ENCODE assay signal across 13 cellular contexts in the genomic region with DNA sequence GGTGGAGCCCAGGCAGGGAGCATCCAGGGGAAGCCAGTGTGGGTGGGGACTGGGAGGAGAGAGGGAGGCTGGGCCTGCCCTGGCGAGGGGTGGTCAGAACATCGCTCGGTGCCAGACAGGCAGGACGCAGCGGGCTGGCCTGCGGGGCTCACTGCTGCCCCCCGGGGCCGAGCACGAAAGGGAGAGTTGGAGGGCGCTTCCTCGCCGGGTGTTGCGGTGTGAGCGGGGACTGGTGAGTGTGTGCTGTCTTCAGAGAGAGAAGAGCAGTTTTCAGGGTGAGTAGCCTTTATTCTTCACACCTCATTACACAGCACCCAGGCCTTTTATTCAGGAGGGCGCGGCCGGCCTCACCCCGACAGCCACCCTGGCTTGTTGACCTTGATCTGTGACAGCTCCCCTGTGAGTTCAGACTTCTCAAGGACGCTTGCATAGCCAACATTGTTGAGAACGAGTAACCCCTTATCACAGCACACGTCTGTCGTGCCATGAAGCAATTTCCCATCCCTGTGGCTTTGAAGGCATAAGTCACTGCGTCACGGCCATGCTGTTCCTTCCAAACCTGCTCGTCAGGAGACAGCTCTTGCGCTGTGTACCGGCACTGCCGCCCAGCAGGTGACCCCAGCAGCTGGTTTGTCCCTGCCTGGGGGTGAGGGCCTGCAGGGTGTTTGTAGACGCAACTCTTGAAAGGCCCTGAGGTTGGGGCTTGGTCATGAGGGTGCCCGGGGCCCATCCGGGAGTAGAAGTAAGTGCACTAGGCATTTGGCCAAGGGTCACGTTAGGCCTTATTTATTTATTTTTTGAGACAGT. TPM values are rescaled to one million over a fixed set of nuclear protein-coding genes. Genes with fewer than 3 reads are reported as not detected.
DNase-seq lines count a peak whose midpoint lies in the region; ATAC-seq, FAIRE-seq and TF ChIP-seq lines count a peak whose summit lies in the region.
"Had no signal": no experiment of that assay in that cellular context is flagged by ENCODE, and none has a peak within 500 bp of the region (broad histone marks: within the 10 kb centered on the region; RNA-seq: fewer than 3 reads in every experiment).

No MANE protein-coding gene starts in this region.

- H3K4me3 Mint-ChIP-seq in CD4-positive, alpha-beta memory T cell: peak overlapping the region in 1 of 8 donors; percentile 15
- H3K4me3 Mint-ChIP-seq: activated naive CD8-positive, alpha-beta T cell treated with anti-CD3 and anti-CD28 coated beads, Interleukin-2, amount 50 U/mL, for 24 hours; CD8-positive, alpha-beta T cell had no signal

- peaks cover 0 to 10% of the 10 kb centered on the region in 2 donors for H3K36me3 Mint-ChIP-seq in CD4-positive, alpha-beta memory T cell

- H3K36me3 ChIP-seq in pancreas: no peaks in the 10 kb centered on the region
- H3K36me3 ChIP-seq in CD4-positive, alpha-beta memory T cell (ENCODE audit: insufficient read depth, low read length): no peaks in the 10 kb centered on the region
- H3K36me3 ChIP-seq: heart left ventricle had no signal

- H3K27ac Mint-ChIP-seq in CD4-positive, alpha-beta memory T cell: no peak overlapping the region
- H3K27ac Mint-ChIP-seq: activated naive CD8-positive, alpha-beta T cell treated with anti-CD3 and anti-CD28 coated beads, Interleukin-2, amount 50 U/mL, for 24 hours; CD8-positive, alpha-beta T cell had no signal

- peaks cover 1 to 4% (median 4%) of the 10 kb centered on the region in 4 donors for H3K4me1 Mint-ChIP-seq in CD4-positive, alpha-beta memory T cell
- H3K4me1 Mint-ChIP-seq: activated naive CD8-positive, alpha-beta T cell treated with anti-CD3 and anti-CD28 coated beads, Interleukin-2, amount 50 U/mL, for 24 hours had no signal

- FAIRE-seq in pancreas (lab: Jason Lieb, UNC): no peak
- FAIRE-seq: TTC549 had no signal

- H3K27me3 Mint-ChIP-seq in CD4-positive, alpha-beta memory T cell: no peaks in the 10 kb centered on the region
- H3K27me3 Mint-ChIP-seq: activated naive CD8-positive, alpha-beta T cell treated with anti-CD3 and anti-CD28 coated beads, Interleukin-2, amount 50 U/mL, for 24 hours had no signal

- H3K4me1 ChIP-seq in pancreas: peaks cover 0 to 20% (median 0%) of the 10 kb centered on the region in 3 donors
- H3K4me1 ChIP-seq in CD4-positive, alpha-beta memory T cell (ENCODE audit: insufficient read depth, low read length): no peaks in the 10 kb centered on the region

- CTCF ChIA-PET in CD4-positive, alpha-beta memory T cell (lab: Charles Lee; ENCODE audit: partially characterized antibody): no interaction called here

- peaks cover 0 to 2% (median 0%) of the 10 kb centered on the region in 8 donors for H3K9me3 Mint-ChIP-seq in CD4-positive, alpha-beta memory T cell
- H3K9me3 Mint-ChIP-seq: activated naive CD8-positive, alpha-beta T cell treated with anti-CD3 and anti-CD28 coated beads, Interleukin-2, amount 50 U/mL, for 24 hours; CD8-positive, alpha-beta T cell had no signal

- no peaks in the 10 kb centered on the region for H3K9me3 ChIP-seq in pancreas
- no peaks in the 10 kb centered on the region for H3K9me3 ChIP-seq in CD4-positive, alpha-beta memory T cell (ENCODE audit: control insufficient read depth in 1 of 2, low read length in 2 of 2)
- H3K9me3 ChIP-seq: heart left ventricle had no signal

- H3K27me3 ChIP-seq in pancreas: no peaks in the 10 kb centered on the region
- no peaks in the 10 kb centered on the region for H3K27me3 ChIP-seq in CD4-positive, alpha-beta memory T cell (ENCODE audit: insufficient read depth, low read length)
- H3K27me3 ChIP-seq: heart left ventricle had no signal

- intact Hi-C loops in left ventricle myocardium superior (cut with micrococcal nuclease): no loop called here
- intact Hi-C loops in pancreas (cut with DNase I): no loop called here
- intact Hi-C loops in CD4-positive, alpha-beta memory T cell (cut with micrococcal nuclease): no loop called here

- no peak overlapping the region for H3K27ac ChIP-seq in pancreas
- no peak overlapping the region for H3K27ac ChIP-seq in CD4-positive, alpha-beta memory T cell (ENCODE audit: low read depth, low read length)
- H3K27ac ChIP-seq: heart left ventricle, skin epidermis had no signal

- peak; percentile 75 for DNase-seq in DMS79 treated with DMSO at 0.1 percent for 48 hours (lab: John Stamatoyannopoulos, UW)
- DNase-seq in NCI-H69 (lab: John Stamatoyannopoulos, UW): peak; percentile 44
- DNase-seq in left ventricle myocardium superior: peak; percentile 27
- peak in 4 of 6 donors; percentile 28 to 69 (median 35) for DNase-seq in pancreas
- DNase-seq in DMS 273 (lab: John Stamatoyannopoulos, UW; ENCODE audit: unreplicated experiment): no peak
- no peak for DNase-seq in activated effector memory CD4-positive, alpha-beta T cell treated with anti-CD3 and anti-CD28 coated beads, Interleukin-2, amount 50 U/mL, for 16 hours
- DNase-seq in CD4-positive, alpha-beta memory T cell: no peak
- DNase-seq in NCI-H2107 (lab: John Stamatoyannopoulos, UW): no peak
- DNase-seq: activated naive CD8-positive, alpha-beta T cell treated with anti-CD3 and anti-CD28 coated beads, Interleukin-2, amount 50 U/mL, for 24 hours; CD8-positive, alpha-beta T cell had no signal

- ATAC-seq in left ventricle myocardium superior (peak; percentile 33), pancreas (peak; percentile 36 to 70 (median 56))
- ATAC-seq: activated naive CD8-positive, alpha-beta T cell treated with anti-CD3 and anti-CD28 coated beads, Interleukin-2, amount 50 U/mL, for 24 hours; CD8-positive, alpha-beta T cell had no signal

- no peak for TF ChIP-seq CTCF in pancreas (IDR thresholded peaks at IDR 0.05)

- 48 to 53% methylated on average over 32 of the region's 32 CpGs for WGBS in pancreas, 2 donors

- POLR2A ChIA-PET in CD4-positive, alpha-beta memory T cell (lab: Charles Lee; ENCODE audit: partially characterized antibody): no interaction called here

- no peak overlapping the region for H3K4me3 ChIP-seq in pancreas
- no peak overlapping the region for H3K4me3 ChIP-seq in CD4-positive, alpha-beta memory T cell (ENCODE audit: low read length in 2 of 2)
- H3K4me3 ChIP-seq: heart left ventricle, skin epidermis had no signal

RNA-seq across cellular contexts. Expression of gene PRKCZ, which starts 54.6 kb away (rescaled TPM):
- total RNA-seq in left ventricle myocardium superior (20.8 TPM), pancreas (10 to 100 TPM in 5 of 6 donors, 1 to 10 TPM in 1; 9.8 to 20.4 (median 15.7) TPM)
- 10 to 100 TPM; 26.5 to 27.4 TPM for polyA plus RNA-seq in pancreas
- total RNA-seq in CD4-positive, alpha-beta memory T cell: 10 to 100 TPM; 32.5 to 40.7 TPM
- polyA plus RNA-seq in CD4-positive, alpha-beta memory T cell: 10 to 100 TPM; 13.5 TPM

Comparison
In these comparisons a context has a peak if more than half of its experiments do, and no peak if none do; other contexts are left out.
1. DNase-seq: peak in DMS79 treated with DMSO at 0.1 percent for 48 hours (single experiment), NCI-H69 (single experiment), left ventricle myocardium superior (single experiment) and pancreas (4 of 6); none in DMS 273 (single experiment), activated effector memory CD4-positive, alpha-beta T cell treated with anti-CD3 and anti-CD28 coated beads, Interleukin-2, amount 50 U/mL, for 16 hours (single experiment), CD4-positive, alpha-beta memory T cell (0 of 5) and NCI-H2107 (single experiment).